ENCODE assay signal across 13 cellular contexts in genomic region chr7:42886866-42887509, GRCh38. TPM values are rescaled to one million over a fixed set of nuclear protein-coding genes. Genes with fewer than 3 reads are reported as not detected.
DNase-seq lines count a peak whose midpoint lies in the region; ATAC-seq and TF ChIP-seq lines count a peak whose summit lies in the region.
"Had no signal": no experiment of that assay in that cellular context is flagged by ENCODE, and none has a peak within 500 bp of the region (broad histone marks: within the 10 kb centered on the region; RNA-seq: fewer than 3 reads in every experiment).

No MANE protein-coding gene starts in this region.

- H3K27ac ChIP-seq in esophagus muscularis mucosa (replicated peaks in 1 of 4), result no peak overlapping the region
- H3K27ac ChIP-seq: vagina had no signal

- no peaks in the 10 kb centered on the region for H3K36me3 ChIP-seq in esophagus muscularis mucosa
- H3K36me3 ChIP-seq: vagina had no signal

- peaks cover 5 to 21% (median 20%) of the 10 kb centered on the region in 4 donors for H3K4me1 ChIP-seq in esophagus muscularis mucosa

- no peaks in the 10 kb centered on the region for H3K27me3 ChIP-seq in esophagus muscularis mucosa
- H3K27me3 ChIP-seq: vagina had no signal

- intact Hi-C loops in esophagus muscularis mucosa (cut with DNase I), result no loop called here

- no peaks in the 10 kb centered on the region for H3K9me3 Mint-ChIP-seq in activated T-cell treated with anti-CD3 and anti-CD28 coated beads, Interleukin-2, amount 50 U/mL, for 72 hours
- no peaks in the 10 kb centered on the region for H3K9me3 Mint-ChIP-seq in stimulated activated memory B cell treated with anti-CD40 and anti-IgM and Interleukin-4, amounts not matched to agents 10 μg/mL and 1 μg/mL and 100 μg/mL, for 72 hours

- no peaks in the 10 kb centered on the region for H3K9me3 ChIP-seq in esophagus muscularis mucosa
- H3K9me3 ChIP-seq: vagina had no signal

- no peak for TF ChIP-seq EP300 in esophagus muscularis mucosa (IDR thresholded peaks at IDR 0.05)

- no peak for ATAC-seq in activated T-cell treated with anti-CD3 and anti-CD28 coated beads, Interleukin-2, amount 50 U/mL, for 72 hours (replicated peaks in 1 of 2)
- no peak for ATAC-seq in stimulated activated memory B cell treated with anti-CD40 and anti-IgM and Interleukin-4, amounts not matched to agents 10 μg/mL and 1 μg/mL and 100 μg/mL, for 72 hours
- no peak for ATAC-seq in HG03457 (IDR thresholded peaks at IDR 0.05; ENCODE audit: unreplicated experiment)

- no peaks in the 10 kb centered on the region for H3K36me3 Mint-ChIP-seq in activated T-cell treated with anti-CD3 and anti-CD28 coated beads, Interleukin-2, amount 50 U/mL, for 72 hours (ENCODE audit: insufficient read depth in 2 of 2)
- no peaks in the 10 kb centered on the region for H3K36me3 Mint-ChIP-seq in stimulated activated memory B cell treated with anti-CD40 and anti-IgM and Interleukin-4, amounts not matched to agents 10 μg/mL and 1 μg/mL and 100 μg/mL, for 72 hours

- no peaks in the 10 kb centered on the region for H3K27me3 Mint-ChIP-seq in activated T-cell treated with anti-CD3 and anti-CD28 coated beads, Interleukin-2, amount 50 U/mL, for 72 hours (ENCODE audit: low read depth)
- H3K27me3 Mint-ChIP-seq in stimulated activated memory B cell treated with anti-CD40 and anti-IgM and Interleukin-4, amounts not matched to agents 10 μg/mL and 1 μg/mL and 100 μg/mL, for 72 hours, result no peaks in the 10 kb centered on the region

- H3K4me3 Mint-ChIP-seq in activated T-cell treated with anti-CD3 and anti-CD28 coated beads, Interleukin-2, amount 50 U/mL, for 72 hours, result peak overlapping the region; percentile 86 to 95
- H3K4me3 Mint-ChIP-seq in stimulated activated memory B cell treated with anti-CD40 and anti-IgM and Interleukin-4, amounts not matched to agents 10 μg/mL and 1 μg/mL and 100 μg/mL, for 72 hours, result peak overlapping the region; percentile 83

- no peak for TF ChIP-seq CTCF in epithelial cell of esophagus (IDR thresholded peaks at IDR 0.05; ENCODE audit: insufficient read depth, low read depth, low read length, missing control alignments)
- no peak for TF ChIP-seq CTCF in esophagus muscularis mucosa (IDR thresholded peaks at IDR 0.05)

- H3K4me1 Mint-ChIP-seq in activated T-cell treated with anti-CD3 and anti-CD28 coated beads, Interleukin-2, amount 50 U/mL, for 72 hours (ENCODE audit: low read depth), result peaks cover 27% of the 10 kb centered on the region
- peaks cover 33% of the 10 kb centered on the region for H3K4me1 Mint-ChIP-seq in stimulated activated memory B cell treated with anti-CD40 and anti-IgM and Interleukin-4, amounts not matched to agents 10 μg/mL and 1 μg/mL and 100 μg/mL, for 72 hours

- H3K27ac Mint-ChIP-seq in activated T-cell treated with anti-CD3 and anti-CD28 coated beads, Interleukin-2, amount 50 U/mL, for 72 hours, result peak overlapping the region; percentile 87
- H3K27ac Mint-ChIP-seq in stimulated activated memory B cell treated with anti-CD40 and anti-IgM and Interleukin-4, amounts not matched to agents 10 μg/mL and 1 μg/mL and 100 μg/mL, for 72 hours, result peak overlapping the region; percentile 93

- H3K4me3 ChIP-seq in epithelial cell of esophagus (ENCODE audit: low read length) (no peak overlapping the region), esophagus muscularis mucosa (no peak overlapping the region)
- H3K4me3 ChIP-seq: GM12878 had no signal

- no peak for DNase-seq in activated T-cell treated with anti-CD3 and anti-CD28 coated beads, Interleukin-2, amount 50 U/mL, for 72 hours
- DNase-seq in activated T-cell treated with anti-CD3 and anti-CD28 coated beads, Interleukin-2, amount 50 U/mL, for 48 hours, result no peak
- DNase-seq in OCI-M1 (lab: John Stamatoyannopoulos, UW) (peak; percentile 12), epithelial cell of esophagus (ENCODE audit: low read depth) (peak; percentile 80), esophagus muscularis mucosa (ENCODE audit: extremely low spot score) (no peak), HCEC 1CT (no peak)
- DNase-seq: activated effector memory CD4-positive, alpha-beta T cell treated with Interleukin-2 at 50 U/mL for 16 hours; effector CD4-positive, alpha-beta T cell; NCI-H446 had no signal

- no peak for TF ChIP-seq POLR2A in esophagus muscularis mucosa (IDR thresholded peaks at IDR 0.05; ENCODE audit: low read depth)

RNA-seq across cellular contexts. Expression of gene C7orf25, which starts 24.9 kb away (rescaled TPM):
- 1 to 10 TPM; 3.5 to 5.1 TPM for total RNA-seq in activated T-cell treated with anti-CD3 and anti-CD28 coated beads, Interleukin-2, amount 50 U/mL, for 72 hours
- 10 to 100 TPM in 3 of 4 donors, 1 to 10 TPM in 1; 4.6 to 13.0 (median 11.7) TPM for total RNA-seq in esophagus muscularis mucosa

RNA-seq across cellular contexts. Expression of gene PSMA2, which starts 45.0 kb away (rescaled TPM):
- 100 to 1,000 TPM; 107 to 124 TPM for total RNA-seq in activated T-cell treated with anti-CD3 and anti-CD28 coated beads, Interleukin-2, amount 50 U/mL, for 72 hours
- total RNA-seq in esophagus muscularis mucosa, result 10 to 100 TPM; 29.7 to 73.5 (median 57.7) TPM

RNA-seq across cellular contexts. Expression of gene MRPL32, which starts 45.2 kb away (rescaled TPM):
- 10 to 100 TPM; 64.5 to 66.6 TPM for total RNA-seq in activated T-cell treated with anti-CD3 and anti-CD28 coated beads, Interleukin-2, amount 50 U/mL, for 72 hours
- 10 to 100 TPM; 40.5 to 63.3 (median 45.8) TPM for total RNA-seq in esophagus muscularis mucosa

Comparison
In these comparisons a context has a peak if more than half of its experiments do, and no peak if none do; other contexts are left out.
1. DNase-seq: peak in OCI-M1 (single experiment) and epithelial cell of esophagus (single experiment); none in activated T-cell treated with anti-CD3 and anti-CD28 coated beads, Interleukin-2, amount 50 U/mL, for 72 hours (0 of 2), activated T-cell treated with anti-CD3 and anti-CD28 coated beads, Interleukin-2, amount 50 U/mL, for 48 hours (0 of 2), esophagus muscularis mucosa (single experiment) and HCEC 1CT (single experiment).